7 cellular contexts compared by ENCODE assay signal in the genomic region with DNA sequence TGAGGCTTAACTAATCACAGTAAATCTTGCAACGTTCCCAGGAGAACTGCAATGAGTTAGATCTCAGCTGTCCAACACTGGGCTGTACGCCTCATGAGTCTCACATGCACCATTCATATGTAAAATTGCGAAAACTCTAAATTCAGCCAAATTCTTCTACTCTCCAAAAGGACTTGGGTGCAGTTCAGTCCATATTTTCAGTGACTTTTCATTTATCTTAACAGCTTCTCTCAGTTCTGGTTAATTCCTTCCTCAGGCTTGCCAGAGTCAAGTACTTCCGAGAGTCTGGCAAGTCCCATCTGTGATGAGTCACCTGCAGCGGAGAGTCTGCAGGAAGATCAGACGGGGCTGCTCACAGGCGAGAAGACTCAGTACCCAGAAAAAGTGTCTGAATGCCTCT. TPM values are rescaled to one million over a fixed set of nuclear protein-coding genes. Genes with fewer than 3 reads are reported as not detected.
DNase-seq lines count a peak whose midpoint lies in the region; ATAC-seq and TF ChIP-seq lines count a peak whose summit lies in the region.

No MANE protein-coding gene starts in this region.

- H3K4me3 ChIP-seq in GM23338 (no peak overlapping the region), NT2/D1 (ENCODE audit: insufficient read length, low read depth) (no peak overlapping the region), psoas muscle (no peak overlapping the region)

- H4K20me1 ChIP-seq in GM23338 (replicated peaks; ENCODE audit: insufficient read depth) = no peaks in the 10 kb centered on the region

- H3K27ac Mint-ChIP-seq in GM23338 = peak overlapping the region; percentile 60

- H3K27ac ChIP-seq in GM23338 (ENCODE audit: low read depth) (no peak overlapping the region; the same call in 1 of the 2 replicates), psoas muscle (no peak overlapping the region)

- intact Hi-C loops in psoas muscle (cut with DNase I) = no loop called here

- H3F3A ChIP-seq in GM23338 (replicated peaks; ENCODE audit: low read depth) = no peaks in the 10 kb centered on the region

- no peaks in the 10 kb centered on the region for H3K9me2 ChIP-seq in GM23338 (ENCODE audit: insufficient read depth)

- no peaks in the 10 kb centered on the region for H3K79me2 ChIP-seq in GM23338 (replicated peaks; ENCODE audit: insufficient read depth)

- no peak overlapping the region for H3K4me2 ChIP-seq in GM23338

- ATAC-seq in GM23338 (peak; percentile 27; the same call in 2 of the 3 replicates), esophagus mucosa (peak; percentile 88), psoas muscle (peak; percentile 57 to 90 (median 84)), GM18519 (IDR thresholded peaks at IDR 0.05; ENCODE audit: low FRiP score, unreplicated experiment) (no peak), GM19023 (IDR thresholded peaks at IDR 0.05; ENCODE audit: unreplicated experiment) (no peak)

- H2AFZ ChIP-seq in GM23338 = no peak overlapping the region

- no peaks in the 10 kb centered on the region for H3K27me3 ChIP-seq in GM23338 (ENCODE audit: insufficient read depth)
- H3K27me3 ChIP-seq in NT2/D1 (ENCODE audit: insufficient read depth, insufficient read length) = no peaks in the 10 kb centered on the region
- H3K27me3 ChIP-seq in psoas muscle (ENCODE audit: insufficient read depth in 3 of 3, low read length in 2 of 3) = no peaks in the 10 kb centered on the region

- H3K9ac ChIP-seq in NT2/D1 (ENCODE audit: insufficient read length, low read depth) = no peak overlapping the region

- H3K27me3 Mint-ChIP-seq in GM23338 (ENCODE audit: insufficient read depth, low read depth, poor library complexity) = no peaks in the 10 kb centered on the region

- H3K4me3 Mint-ChIP-seq in GM23338 = no peak overlapping the region

- H3K36me3 Mint-ChIP-seq in GM23338 (ENCODE audit: low read depth) = no peaks in the 10 kb centered on the region

- TF ChIP-seq CTCF in GM23338 (conservative IDR thresholded peaks at IDR 0.05; ENCODE audit: low read depth in 2 of 2) (no peak), psoas muscle (IDR thresholded peaks at IDR 0.05) (no peak)

- H3K9me3 ChIP-seq in NT2/D1 (ENCODE audit: insufficient read depth, low read length) (no peaks in the 10 kb centered on the region), psoas muscle (no peaks in the 10 kb centered on the region)

- no peaks in the 10 kb centered on the region for H3K9me3 Mint-ChIP-seq in GM23338

- H3K4me1 Mint-ChIP-seq in GM23338 = peaks cover 47% of the 10 kb centered on the region

- DNase-seq in GM23338 (ENCODE audit: low spot score) (no peak), NT2/D1 (ENCODE audit: low read depth, low spot score) (peak; percentile 61), psoas muscle (peak; percentile 67 to 73), T1000 (lab: John Stamatoyannopoulos, UW) (no peak)

- H3K36me3 ChIP-seq in GM23338 (ENCODE audit: insufficient read depth) = no peaks in the 10 kb centered on the region
- H3K36me3 ChIP-seq in NT2/D1 (ENCODE audit: insufficient read depth, insufficient read length, low read length) = no peaks in the 10 kb centered on the region
- H3K36me3 ChIP-seq in psoas muscle (ENCODE audit: insufficient read depth in 1 of 2, low read depth in 1 of 2) = no peaks in the 10 kb centered on the region

- WGBS in psoas muscle, 3 donors = 21 to 41% (median 27%) methylated on average over 7 of the region's 7 CpGs

- H3K4me1 ChIP-seq in GM23338 (ENCODE audit: insufficient read depth) (peaks cover 53% of the 10 kb centered on the region), NT2/D1 (ENCODE audit: insufficient read depth, insufficient read length) (no peaks in the 10 kb centered on the region), psoas muscle (no peaks in the 10 kb centered on the region)

TF ChIP-seq in GM23338, 12 proteins besides CTCF, POLR2A, EP300 and RAD21:
- TF ChIP-seq EZH2phosphoT487 (IDR thresholded peaks at IDR 0.05; ENCODE audit: unreplicated experiment) (no peak), JUNB (IDR thresholded peaks at IDR 0.05; ENCODE audit: unreplicated experiment) (no peak), CREB1 (CRISPR knock-in tag; IDR thresholded peaks at IDR 0.05; ENCODE audit: low read depth) (no peak), ZNF114 (CRISPR knock-in tag; IDR thresholded peaks at IDR 0.05) (no peak), NANOG (IDR thresholded peaks at IDR 0.05; ENCODE audit: borderline replicate concordance) (no peak), ETS1 (IDR thresholded peaks at IDR 0.05) (no peak)
TF ChIP-seq in GM23338: peak in this region for 0.

RNA-seq across cellular contexts. Expression of gene CCDC80, which starts 11.5 kb away (rescaled TPM):
- 5.4 and 8.1 TPM in 2 replicates for total RNA-seq in GM23338 (2014; rRNA removed; shearing (Covaris generic))
- polyA plus RNA-seq in GM23338 (2016; fragmentation: Nextera tagmentation; extraction: Ambion mirVana) (6.0 and 6.7 TPM in 2 replicates), psoas muscle (1 to 10 TPM; 1.3 to 4.6 (median 4.2) TPM)
- total RNA-seq in esophagus mucosa (13.2 TPM), psoas muscle (10 to 100 TPM; 12.2 to 53.5 (median 22.5) TPM)

Comparison
In these comparisons a context has a peak if more than half of its experiments do, and no peak if none do; other contexts are left out.
1. ATAC-seq: peak in GM23338 (single experiment), esophagus mucosa (single experiment) and psoas muscle (4 of 4); none in GM18519 (single experiment) and GM19023 (single experiment).
2. DNase-seq: peak in NT2/D1 (single experiment) and psoas muscle (2 of 2); none in GM23338 (single experiment) and T1000 (single experiment).